ENCODE assay signal across 19 cellular contexts in the genomic region with DNA sequence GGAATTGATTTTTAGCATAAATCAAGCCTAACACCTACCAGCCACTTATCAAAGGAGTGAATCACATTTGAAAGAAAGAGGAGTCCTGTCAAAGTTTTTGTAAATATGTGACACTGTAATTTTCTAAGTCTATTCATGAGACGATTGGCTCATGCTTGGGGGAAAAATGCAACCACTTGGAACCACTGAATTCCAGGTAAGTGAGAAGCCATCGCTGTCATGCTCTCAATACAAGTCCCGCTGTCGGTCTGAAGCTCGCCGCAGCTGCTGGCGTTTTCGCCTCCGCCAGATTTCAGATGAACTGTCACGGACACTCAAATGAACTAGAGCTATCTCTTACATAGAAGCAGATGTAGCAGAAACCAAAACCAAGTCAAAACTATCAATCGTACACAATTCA.
"Had no signal": no experiment of that assay in that cellular context is flagged by ENCODE, and none has a peak within 500 bp of the region (broad histone marks: within the 10 kb centered on the region; RNA-seq: fewer than 3 reads in every experiment).

No MANE protein-coding gene starts in this region.

- DNase-seq: IMR-90, Karpas-422, KG1, MG63, NCI-H1092, NCI-H1105 treated with DMSO at 0.1 percent for 48 hours, NCI-H1417 treated with DMSO at 0.1 percent for 48 hours, NCI-H146, NCI-H1694 treated with DMSO at 0.1 percent for 48 hours, NCI-H1930, NCI-H2081, NCI-H2107, NCI-H226, NCI-H446, NCI-H510A treated with DMSO at 0.1 percent for 48 hours, NCI-H526, NCI-H774, Right ventricle myocardium superior, RPMI8226 had no signal

- H3K4me3 ChIP-seq: MG63 had no signal

- H3K36me3 ChIP-seq: MG63 had no signal

- H3K9me3 ChIP-seq: MG63 had no signal
